ENCODE assay signal across 1 cellular context in genomic region chr20:50625986-50626677, GRCh38.
A peak's percentile ranks its signal among the peaks of the same experiment; 100 is the strongest.
TF ChIP-seq lines count a peak whose summit lies in the region.

No MANE protein-coding gene starts in this region.

TF ChIP-seq in K562, 482 proteins besides CTCF, POLR2A, EP300 and RAD21 (continued from another document):
- TF ChIP-seq GTF2E2 (tag; IDR thresholded peaks at IDR 0.05) (no peak), ZNF76 (CRISPR knock-in tag; IDR thresholded peaks at IDR 0.05; ENCODE audit: borderline replicate concordance) (no peak), VEZF1 (CRISPR knock-in tag; IDR thresholded peaks at IDR 0.05) (0 out of 2 replicates have a peak, but pooled peaks have one; percentile 15), SPI1 (IDR thresholded peaks at IDR 0.05; ENCODE audit: borderline replicate concordance, low read depth, low read length) (peak; percentile 58; the same call in 1 of the 2 replicates), GABPB1 (CRISPR knock-in tag; IDR thresholded peaks at IDR 0.05) (0 out of 2 replicates have a peak, but pooled peaks have one; percentile 22), ZNF431 (CRISPR knock-in tag; IDR thresholded peaks at IDR 0.05) (no peak), ZNF766 (CRISPR knock-in tag; conservative IDR thresholded peaks at IDR 0.05) (no peak), RFX7 (CRISPR knock-in tag; IDR thresholded peaks at IDR 0.05) (no peak), ZNF77 (CRISPR knock-in tag; IDR thresholded peaks at IDR 0.05) (no peak), CREM (IDR thresholded peaks at IDR 0.05; ENCODE audit: low read depth) (0 out of 2 replicates have a peak, but pooled peaks have one; percentile 46), OTX1 (CRISPR knock-in tag; IDR thresholded peaks at IDR 0.05) (no peak), HSF4 (CRISPR knock-in tag; IDR thresholded peaks at IDR 0.05; ENCODE audit: borderline replicate concordance) (no peak), SMAD4 (CRISPR knock-in tag; conservative IDR thresholded peaks at IDR 0.05) (no peak), ZKSCAN8 (CRISPR knock-in tag; IDR thresholded peaks at IDR 0.05) (no peak), ERF (CRISPR knock-in tag; IDR thresholded peaks at IDR 0.05) (no peak), STAG1 (CRISPR knock-in tag; IDR thresholded peaks at IDR 0.05; ENCODE audit: borderline replicate concordance) (peak; percentile 86), MBD2 (IDR thresholded peaks at IDR 0.05; ENCODE audit: borderline replicate concordance, low read depth) (no peak), HMGN3 (IDR thresholded peaks at IDR 0.05; ENCODE audit: borderline replicate concordance, extremely low read depth, insufficient read length, low read depth, low read length) (no peak), ZNF589 (CRISPR knock-in tag; IDR thresholded peaks at IDR 0.05; ENCODE audit: low read depth) (no peak), MEF2A (IDR thresholded peaks at IDR 0.05; ENCODE audit: control insufficient read depth, low read depth, low read length) (peak; percentile 89), L3MBTL2 (IDR thresholded peaks at IDR 0.05) (no peak), KDM4B (IDR thresholded peaks at IDR 0.05; ENCODE audit: borderline replicate concordance in 2 of 2, low read depth in 1 of 2) (no peak), MIER1 (IDR thresholded peaks at IDR 0.05; ENCODE audit: low read depth) (no peak), FOXM1 (IDR thresholded peaks at IDR 0.05; ENCODE audit: low read depth) (no peak), FOXM1 (CRISPR knock-in tag; IDR thresholded peaks at IDR 0.05; ENCODE audit: low read depth) (no peak), ZBTB7A (IDR thresholded peaks at IDR 0.05; ENCODE audit: borderline replicate concordance, control insufficient read depth, low read depth, low read length) (peak; percentile 69; the same call in 1 of the 2 replicates)
- TF ChIP-seq, protein P1, sequence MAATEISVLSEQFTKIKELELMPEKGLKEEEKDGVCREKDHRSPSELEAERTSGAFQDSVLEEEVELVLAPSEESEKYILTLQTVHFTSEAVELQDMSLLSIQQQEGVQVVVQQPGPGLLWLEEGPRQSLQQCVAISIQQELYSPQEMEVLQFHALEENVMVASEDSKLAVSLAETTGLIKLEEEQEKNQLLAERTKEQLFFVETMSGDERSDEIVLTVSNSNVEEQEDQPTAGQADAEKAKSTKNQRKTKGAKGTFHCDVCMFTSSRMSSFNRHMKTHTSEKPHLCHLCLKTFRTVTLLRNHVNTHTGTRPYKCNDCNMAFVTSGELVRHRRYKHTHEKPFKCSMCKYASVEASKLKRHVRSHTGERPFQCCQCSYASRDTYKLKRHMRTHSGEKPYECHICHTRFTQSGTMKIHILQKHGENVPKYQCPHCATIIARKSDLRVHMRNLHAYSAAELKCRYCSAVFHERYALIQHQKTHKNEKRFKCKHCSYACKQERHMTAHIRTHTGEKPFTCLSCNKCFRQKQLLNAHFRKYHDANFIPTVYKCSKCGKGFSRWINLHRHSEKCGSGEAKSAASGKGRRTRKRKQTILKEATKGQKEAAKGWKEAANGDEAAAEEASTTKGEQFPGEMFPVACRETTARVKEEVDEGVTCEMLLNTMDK (IDR thresholded peaks at IDR 0.05; ENCODE audit: borderline replicate concordance, insufficient read depth, low read depth, low read length, poor library complexity, severe bottlenecking) = peak; percentile 56
- TF ChIP-seq, protein P2, sequence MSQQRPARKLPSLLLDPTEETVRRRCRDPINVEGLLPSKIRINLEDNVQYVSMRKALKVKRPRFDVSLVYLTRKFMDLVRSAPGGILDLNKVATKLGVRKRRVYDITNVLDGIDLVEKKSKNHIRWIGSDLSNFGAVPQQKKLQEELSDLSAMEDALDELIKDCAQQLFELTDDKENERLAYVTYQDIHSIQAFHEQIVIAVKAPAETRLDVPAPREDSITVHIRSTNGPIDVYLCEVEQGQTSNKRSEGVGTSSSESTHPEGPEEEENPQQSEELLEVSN (IDR thresholded peaks at IDR 0.05; ENCODE audit: borderline replicate concordance in 1 of 2, extremely low read depth in 1 of 2, insufficient read depth in 1 of 2, insufficient read length in 1 of 2, low read depth in 1 of 2, low read length in 1 of 2, poor library complexity in 1 of 2, severe bottlenecking in 1 of 2) = no peak
- TF ChIP-seq, protein P3, sequence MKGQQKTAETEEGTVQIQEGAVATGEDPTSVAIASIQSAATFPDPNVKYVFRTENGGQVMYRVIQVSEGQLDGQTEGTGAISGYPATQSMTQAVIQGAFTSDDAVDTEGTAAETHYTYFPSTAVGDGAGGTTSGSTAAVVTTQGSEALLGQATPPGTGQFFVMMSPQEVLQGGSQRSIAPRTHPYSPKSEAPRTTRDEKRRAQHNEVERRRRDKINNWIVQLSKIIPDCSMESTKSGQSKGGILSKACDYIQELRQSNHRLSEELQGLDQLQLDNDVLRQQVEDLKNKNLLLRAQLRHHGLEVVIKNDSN (CRISPR knock-in tag; IDR thresholded peaks at IDR 0.05) = no peak
- TF ChIP-seq, protein P4, sequence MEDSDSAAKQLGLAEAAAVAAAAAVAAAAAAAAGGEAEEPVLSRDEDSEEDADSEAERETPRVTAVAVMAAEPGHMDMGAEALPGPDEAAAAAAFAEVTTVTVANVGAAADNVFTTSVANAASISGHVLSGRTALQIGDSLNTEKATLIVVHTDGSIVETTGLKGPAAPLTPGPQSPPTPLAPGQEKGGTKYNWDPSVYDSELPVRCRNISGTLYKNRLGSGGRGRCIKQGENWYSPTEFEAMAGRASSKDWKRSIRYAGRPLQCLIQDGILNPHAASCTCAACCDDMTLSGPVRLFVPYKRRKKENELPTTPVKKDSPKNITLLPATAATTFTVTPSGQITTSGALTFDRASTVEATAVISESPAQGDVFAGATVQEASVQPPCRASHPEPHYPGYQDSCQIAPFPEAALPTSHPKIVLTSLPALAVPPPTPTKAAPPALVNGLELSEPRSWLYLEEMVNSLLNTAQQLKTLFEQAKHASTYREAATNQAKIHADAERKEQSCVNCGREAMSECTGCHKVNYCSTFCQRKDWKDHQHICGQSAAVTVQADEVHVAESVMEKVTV (CRISPR knock-in tag; IDR thresholded peaks at IDR 0.05) = peak; percentile 74
- TF ChIP-seq, protein P5, sequence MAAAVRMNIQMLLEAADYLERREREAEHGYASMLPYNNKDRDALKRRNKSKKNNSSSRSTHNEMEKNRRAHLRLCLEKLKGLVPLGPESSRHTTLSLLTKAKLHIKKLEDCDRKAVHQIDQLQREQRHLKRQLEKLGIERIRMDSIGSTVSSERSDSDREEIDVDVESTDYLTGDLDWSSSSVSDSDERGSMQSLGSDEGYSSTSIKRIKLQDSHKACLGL (CRISPR knock-in tag; IDR thresholded peaks at IDR 0.05; ENCODE audit: borderline replicate concordance, poor library complexity, severe bottlenecking) = no peak
- TF ChIP-seq, protein P6, sequence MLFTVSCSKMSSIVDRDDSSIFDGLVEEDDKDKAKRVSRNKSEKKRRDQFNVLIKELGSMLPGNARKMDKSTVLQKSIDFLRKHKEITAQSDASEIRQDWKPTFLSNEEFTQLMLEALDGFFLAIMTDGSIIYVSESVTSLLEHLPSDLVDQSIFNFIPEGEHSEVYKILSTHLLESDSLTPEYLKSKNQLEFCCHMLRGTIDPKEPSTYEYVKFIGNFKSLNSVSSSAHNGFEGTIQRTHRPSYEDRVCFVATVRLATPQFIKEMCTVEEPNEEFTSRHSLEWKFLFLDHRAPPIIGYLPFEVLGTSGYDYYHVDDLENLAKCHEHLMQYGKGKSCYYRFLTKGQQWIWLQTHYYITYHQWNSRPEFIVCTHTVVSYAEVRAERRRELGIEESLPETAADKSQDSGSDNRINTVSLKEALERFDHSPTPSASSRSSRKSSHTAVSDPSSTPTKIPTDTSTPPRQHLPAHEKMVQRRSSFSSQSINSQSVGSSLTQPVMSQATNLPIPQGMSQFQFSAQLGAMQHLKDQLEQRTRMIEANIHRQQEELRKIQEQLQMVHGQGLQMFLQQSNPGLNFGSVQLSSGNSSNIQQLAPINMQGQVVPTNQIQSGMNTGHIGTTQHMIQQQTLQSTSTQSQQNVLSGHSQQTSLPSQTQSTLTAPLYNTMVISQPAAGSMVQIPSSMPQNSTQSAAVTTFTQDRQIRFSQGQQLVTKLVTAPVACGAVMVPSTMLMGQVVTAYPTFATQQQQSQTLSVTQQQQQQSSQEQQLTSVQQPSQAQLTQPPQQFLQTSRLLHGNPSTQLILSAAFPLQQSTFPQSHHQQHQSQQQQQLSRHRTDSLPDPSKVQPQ (CRISPR knock-in tag; IDR thresholded peaks at IDR 0.05; ENCODE audit: borderline replicate concordance) = no peak
- TF ChIP-seq, protein P7, sequence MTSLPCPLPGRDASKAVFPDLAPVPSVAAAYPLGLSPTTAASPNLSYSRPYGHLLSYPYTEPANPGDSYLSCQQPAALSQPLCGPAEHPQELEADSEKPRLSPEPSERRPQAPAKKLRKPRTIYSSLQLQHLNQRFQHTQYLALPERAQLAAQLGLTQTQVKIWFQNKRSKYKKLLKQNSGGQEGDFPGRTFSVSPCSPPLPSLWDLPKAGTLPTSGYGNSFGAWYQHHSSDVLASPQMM (CRISPR knock-in tag; IDR thresholded peaks at IDR 0.05) = no peak
- TF ChIP-seq, protein P8, sequence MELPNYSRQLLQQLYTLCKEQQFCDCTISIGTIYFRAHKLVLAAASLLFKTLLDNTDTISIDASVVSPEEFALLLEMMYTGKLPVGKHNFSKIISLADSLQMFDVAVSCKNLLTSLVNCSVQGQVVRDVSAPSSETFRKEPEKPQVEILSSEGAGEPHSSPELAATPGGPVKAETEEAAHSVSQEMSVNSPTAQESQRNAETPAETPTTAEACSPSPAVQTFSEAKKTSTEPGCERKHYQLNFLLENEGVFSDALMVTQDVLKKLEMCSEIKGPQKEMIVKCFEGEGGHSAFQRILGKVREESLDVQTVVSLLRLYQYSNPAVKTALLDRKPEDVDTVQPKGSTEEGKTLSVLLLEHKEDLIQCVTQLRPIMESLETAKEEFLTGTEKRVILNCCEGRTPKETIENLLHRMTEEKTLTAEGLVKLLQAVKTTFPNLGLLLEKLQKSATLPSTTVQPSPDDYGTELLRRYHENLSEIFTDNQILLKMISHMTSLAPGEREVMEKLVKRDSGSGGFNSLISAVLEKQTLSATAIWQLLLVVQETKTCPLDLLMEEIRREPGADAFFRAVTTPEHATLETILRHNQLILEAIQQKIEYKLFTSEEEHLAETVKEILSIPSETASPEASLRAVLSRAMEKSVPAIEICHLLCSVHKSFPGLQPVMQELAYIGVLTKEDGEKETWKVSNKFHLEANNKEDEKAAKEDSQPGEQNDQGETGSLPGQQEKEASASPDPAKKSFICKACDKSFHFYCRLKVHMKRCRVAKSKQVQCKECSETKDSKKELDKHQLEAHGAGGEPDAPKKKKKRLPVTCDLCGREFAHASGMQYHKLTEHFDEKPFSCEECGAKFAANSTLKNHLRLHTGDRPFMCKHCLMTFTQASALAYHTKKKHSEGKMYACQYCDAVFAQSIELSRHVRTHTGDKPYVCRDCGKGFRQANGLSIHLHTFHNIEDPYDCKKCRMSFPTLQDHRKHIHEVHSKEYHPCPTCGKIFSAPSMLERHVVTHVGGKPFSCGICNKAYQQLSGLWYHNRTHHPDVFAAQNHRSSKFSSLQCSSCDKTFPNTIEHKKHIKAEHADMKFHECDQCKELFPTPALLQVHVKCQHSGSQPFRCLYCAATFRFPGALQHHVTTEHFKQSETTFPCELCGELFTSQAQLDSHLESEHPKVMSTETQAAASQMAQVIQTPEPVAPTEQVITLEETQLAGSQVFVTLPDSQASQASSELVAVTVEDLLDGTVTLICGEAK (IDR thresholded peaks at IDR 0.05) = no peak
- TF ChIP-seq, protein P8 (CRISPR knock-in tag; IDR thresholded peaks at IDR 0.05) = no peak
